In genomic region chr3:186014866-186015265, GRCh38 we compare ENCODE assay signal across 21 cellular contexts.
"Had no signal": no experiment of that assay in that cellular context is flagged by ENCODE, and none has a peak within 500 bp of the region (broad histone marks: within the 10 kb centered on the region; RNA-seq: fewer than 3 reads in every experiment).

No MANE protein-coding gene starts in this region.

- H3K27me3 ChIP-seq: dorsolateral prefrontal cortex, esophagus muscularis mucosa had no signal

- DNase-seq: dermis blood vessel endothelial cell; dorsolateral prefrontal cortex; effector CD4-positive, alpha-beta T cell; effector memory CD4-positive, alpha-beta T cell; foreskin keratinocyte; heart right ventricle; hippocampal formation; left cardiac atrium; left lung; left ventricle myocardium superior; lower lobe of right lung; mesenchymal stem cell; naive thymus-derived CD4-positive, alpha-beta T cell had no signal

- H3K4me3 ChIP-seq: coronary artery, dorsolateral prefrontal cortex, esophagus muscularis mucosa, gastroesophageal sphincter, heart right ventricle, left lung, lower lobe of right lung had no signal

- H3K4me1 ChIP-seq: esophagus muscularis mucosa, foreskin keratinocyte, gastroesophageal sphincter, heart right ventricle, left lung, lower lobe of right lung had no signal

- FAIRE-seq: colon, endothelial cell of umbilical vein, frontal cortex, islet of Langerhans, keratinocyte had no signal

- H3K36me3 ChIP-seq: esophagus muscularis mucosa, gastroesophageal sphincter, heart right ventricle, left lung, lower lobe of right lung had no signal

- H3K27ac ChIP-seq: coronary artery, esophagus muscularis mucosa, foreskin keratinocyte, gastroesophageal sphincter, heart right ventricle, left lung, lower lobe of right lung had no signal

- H3K9me3 ChIP-seq: lower lobe of right lung had no signal

- ATAC-seq: foreskin keratinocyte; gastroesophageal sphincter; heart right ventricle; left cardiac atrium; left lung; left ventricle myocardium superior; lower lobe of right lung; naive thymus-derived CD4-positive, alpha-beta T cell had no signal
